In genomic region chr10:124116771-124117510, GRCh38 we compare ENCODE assay signal across 25 cellular contexts. TPM values are rescaled to one million over a fixed set of nuclear protein-coding genes. Genes with fewer than 3 reads are reported as not detected.
A peak's percentile ranks its signal among the peaks of the same experiment; 100 is the strongest.
DNase-seq lines count a peak whose midpoint lies in the region; ATAC-seq, FAIRE-seq and TF ChIP-seq lines count a peak whose summit lies in the region.
"Had no signal": no experiment of that assay in that cellular context is flagged by ENCODE, and none has a peak within 500 bp of the region (broad histone marks: within the 10 kb centered on the region; RNA-seq: fewer than 3 reads in every experiment).

No MANE protein-coding gene starts in this region.

- no peak overlapping the region for H3K4me3 ChIP-seq in K562
- no peak overlapping the region for H3K4me3 ChIP-seq in neuronal stem cell (ENCODE audit: low read length in 2 of 2)
- H3K4me3 ChIP-seq: colonic mucosa, lower lobe of right lung, mucosa of descending colon had no signal

- no peak overlapping the region for H2BK12ac ChIP-seq in neuronal stem cell (ENCODE audit: low read length)

- BruUV-seq in K562 (replicated peaks; lab: Mats Ljungman, UMichigan): no TSS peak

- H3K79me1 ChIP-seq in neuronal stem cell (ENCODE audit: low read depth, low read length): no peaks in the 10 kb centered on the region

- ATAC-seq in K562: peak; percentile 58
- ATAC-seq: activated CD8-positive, alpha-beta memory T cell treated with anti-CD3 and anti-CD28 coated beads, Interleukin-2, amount 10 ng/mL, durations not matched to agents 7 days and 5 days; lower lobe of right lung; mucosa of descending colon; sciatic nerve had no signal

- H3K9me1 ChIP-seq in K562 (ENCODE audit: control insufficient read depth, insufficient read depth, low read length): no peaks in the 10 kb centered on the region

- CTCF ChIA-PET in K562 (lab: Yijun Ruan, JAX; ENCODE audit: low intra/inter-chr PET ratio): no interaction called here

- H3K9me3 ChIP-seq in K562 (replicated peaks; ENCODE audit: control insufficient read depth, insufficient read depth, low read depth, low read length) (no peaks in the 10 kb centered on the region), neuronal stem cell (replicated peaks in 1 of 2; ENCODE audit: control insufficient read depth in 2 of 2, insufficient read depth in 1 of 2, low read depth in 1 of 2, low read length in 2 of 2) (no peaks in the 10 kb centered on the region)
- H3K9me3 ChIP-seq: colonic mucosa, lower lobe of right lung, mucosa of descending colon had no signal

- H2AK5ac ChIP-seq in neuronal stem cell (ENCODE audit: low read depth, low read length): peak overlapping the region; percentile 29

- no peak overlapping the region for H3K4ac ChIP-seq in neuronal stem cell (ENCODE audit: low read length)

- no peak for TF ChIP-seq RAD21 in K562 (CRISPR knock-in tag; conservative IDR thresholded peaks at IDR 0.05 in 1 of 2, IDR thresholded peaks at IDR 0.05 in 1 of 2)

- in situ Hi-C loops in K562 (cut with MboI): no loop called here

- H3K4me1 ChIP-seq in K562 (replicated peaks in 1 of 2; ENCODE audit: control insufficient read depth in 2 of 2, insufficient read depth in 2 of 2, low read length in 2 of 2) (no peaks in the 10 kb centered on the region; a peak in 1 of 5 replicates), neuronal stem cell (ENCODE audit: control insufficient read depth in 2 of 2, insufficient read depth in 1 of 2, low read depth in 1 of 2, low read length in 2 of 2) (peaks cover 0 to 5% of the 10 kb centered on the region in 2 donors)
- H3K4me1 ChIP-seq: colonic mucosa had no signal

- H4K20me1 ChIP-seq in K562 (replicated peaks; ENCODE audit: control insufficient read depth, insufficient read depth, low read length): no peaks in the 10 kb centered on the region

- H3K18ac ChIP-seq in neuronal stem cell (ENCODE audit: low read length): peak overlapping the region; percentile 72

- H2BK120ac ChIP-seq in neuronal stem cell (ENCODE audit: low read depth, low read length): peak overlapping the region; percentile 61

- POLR2A ChIA-PET in K562 (lab: Yijun Ruan, JAX): no interaction called here

- no peak for FAIRE-seq in K562 (lab: Jason Lieb, UNC)
- FAIRE-seq: bronchial epithelial cell, GM12892, H54 had no signal

- no peak for TF ChIP-seq POLR2A in K562 (conservative IDR thresholded peaks at IDR 0.05)

- no peak overlapping the region for H4K91ac ChIP-seq in neuronal stem cell (ENCODE audit: low read depth, low read length, poor library complexity)

- no peak for TF ChIP-seq CTCF in K562 (IDR thresholded peaks at IDR 0.05 in 2 of 3, conservative IDR thresholded peaks at IDR 0.05 in 1 of 3; ENCODE audit: insufficient read depth in 2 of 3, low read depth in 1 of 3, low read length in 3 of 3)

- H3K4me2 ChIP-seq in K562 (ENCODE audit: insufficient read depth, low read length) (no peak overlapping the region), neuronal stem cell (ENCODE audit: insufficient read depth, low read length, poor library complexity, severe bottlenecking) (no peak overlapping the region)

- TF ChIP-seq EP300 in K562 (IDR thresholded peaks at IDR 0.05; ENCODE audit: low read length): no peak

- H3K27me3 ChIP-seq in K562 (ENCODE audit: control insufficient read depth in 2 of 2, insufficient read depth in 2 of 2, low read length in 2 of 2): peaks cover 0 to 6% of the 10 kb centered on the region in 2 experiments; a peak in 2 of 5 replicates
- H3K27me3 ChIP-seq in neuronal stem cell (ENCODE audit: control insufficient read depth in 3 of 3, insufficient read depth in 3 of 3, low read depth in 1 of 3, low read length in 3 of 3): peaks cover 0 to 5% (median 0%) of the 10 kb centered on the region in 3 experiments
- H3K27me3 ChIP-seq: colonic mucosa had no signal

- H2BK5ac ChIP-seq in neuronal stem cell (ENCODE audit: low read length): no peak overlapping the region

- no peak overlapping the region for H3K23ac ChIP-seq in neuronal stem cell (ENCODE audit: low read depth, low read length, poor library complexity)

- peak; percentile 18 for DNase-seq in NCI-H510A treated with DMSO at 0.1 percent for 48 hours (lab: John Stamatoyannopoulos, UW)
- no peak for DNase-seq in NCI-H510A (lab: John Stamatoyannopoulos, UW)
- DNase-seq in DMS153 (lab: John Stamatoyannopoulos, UW): peak; percentile 47
- peak in 1 of 4 experiments; percentile 10 for DNase-seq in K562 (ENCODE audit: extremely low read depth in 1 of 4, low spot score in 3 of 4)
- no peak for DNase-seq in neuronal stem cell (ENCODE audit: low spot score)
- no peak for DNase-seq in ureter (ENCODE audit: low spot score)
- DNase-seq in activated T-cell treated with anti-CD3 and anti-CD28 coated beads for 4 hours: no peak
- no peak for DNase-seq in stimulated activated CD4-positive, alpha-beta T cell treated with anti-CD3 and anti-CD28 coated beads, Interleukin-15, amount 100 ng/mL, for 24 hours
- DNase-seq: activated CD4-positive, alpha-beta T cell treated with anti-CD3 and anti-CD28 coated beads, Interleukin-2, amount 10 ng/mL, durations not matched to agents 7 days and 5 days; activated CD8-positive, alpha-beta memory T cell treated with anti-CD3 and anti-CD28 coated beads, Interleukin-2, amount 10 ng/mL, durations not matched to agents 7 days and 5 days; C1 segment of cervical spinal cord; Calu3; colonic mucosa; endodermal cell; islet precursor cell; lower lobe of right lung; mucosa of descending colon; NCI-H1048; NCI-H526 treated with DMSO at 0.1 percent for 48 hours; T-helper 9 cell had no signal

- 6% methylated on average over 9 of the region's 12 CpGs for WGBS in K562 (ENCODE audit: insufficient coverage, low coverage, missing lambda C conversion rate)
- WGBS in neuronal stem cell (ENCODE audit: extremely low coverage in 2 of 2, insufficient read length in 2 of 2, insufficient replicate concordance in 1 of 2), 2 donors: no CpG with 5 or more reads among the region's 12 CpGs

- no peak overlapping the region for H3K9ac ChIP-seq in K562 (ENCODE audit: insufficient read depth in 1 of 2, low read depth in 2 of 2, low read length in 2 of 2)
- no peak overlapping the region for H3K9ac ChIP-seq in neuronal stem cell (ENCODE audit: low read depth, low read length, poor library complexity)

- H2AFZ ChIP-seq in K562 (ENCODE audit: low read depth, low read length) (no peak overlapping the region), neuronal stem cell (ENCODE audit: low read length) (no peak overlapping the region)

- H3K14ac ChIP-seq in neuronal stem cell (ENCODE audit: low read length): peak overlapping the region; percentile 17

- H2BK15ac ChIP-seq in neuronal stem cell (ENCODE audit: low read length): peak overlapping the region; percentile 50

- H4K8ac ChIP-seq in neuronal stem cell (ENCODE audit: low read depth, low read length): peak overlapping the region; percentile 27

- H3K79me2 ChIP-seq in K562 (ENCODE audit: control insufficient read depth, insufficient read depth, low read length): no peaks in the 10 kb centered on the region

- H3K36me3 ChIP-seq in K562 (ENCODE audit: control insufficient read depth, insufficient read depth, low read length) (no peaks in the 10 kb centered on the region), neuronal stem cell (replicated peaks in 1 of 2; ENCODE audit: control insufficient read depth in 2 of 2, insufficient read depth in 2 of 2, low read length in 2 of 2) (no peaks in the 10 kb centered on the region)
- H3K36me3 ChIP-seq: colonic mucosa, lower lobe of right lung had no signal

- no peak overlapping the region for H3K27ac ChIP-seq in K562 (ENCODE audit: extremely low read depth, low read depth, low read length)
- no peak overlapping the region for H3K27ac ChIP-seq in neuronal stem cell (replicated peaks; ENCODE audit: low read length)
- H3K27ac ChIP-seq: colonic mucosa, lower lobe of right lung, RWPE1 had no signal

- intact Hi-C loops in K562 (cut with micrococcal nuclease): no loop called here

TF ChIP-seq in K562, 482 proteins besides CTCF, POLR2A, EP300 and RAD21:
- TF ChIP-seq NFIC (IDR thresholded peaks at IDR 0.05): peak; percentile 69
- no peak for TF ChIP-seq SRSF1 (IDR thresholded peaks at IDR 0.05; ENCODE audit: low read depth, low read length)
- peak; percentile 28; the same call in 1 of the 2 replicates for TF ChIP-seq CTBP1 (IDR thresholded peaks at IDR 0.05; ENCODE audit: borderline replicate concordance)
- TF ChIP-seq SOX6 (IDR thresholded peaks at IDR 0.05): peak; percentile 49; the same call in 1 of the 2 replicates
TF ChIP-seq in K562: peak in this region for 3.

RNA-seq across cellular contexts. Expression of gene CHST15, which starts 23.5 kb away (rescaled TPM):
- total RNA-seq in K562 (2011; cell fraction: chromatin; rRNA removed; ENCODE audit: low replicate concordance): 0.11 and 0.35 TPM in 2 replicates
- 1.1 TPM in 1 of 2 replicates, not detected in the other for total RNA-seq in K562 (2011; cell fraction: nucleolus; rRNA removed)
- 0.15 TPM in 1 of 2 replicates, not detected in the other for total RNA-seq in K562 (2011; cell fraction: nucleoplasm; rRNA removed)
- total RNA-seq in K562 (2014; rRNA removed): 0.04 and 0.09 TPM in 2 replicates
- total RNA-seq in K562 (2014; rRNA removed; fragmentation: Illumina TruSeq; extraction: Trizol): 0.15 TPM in 1 of 2 replicates, not detected in the other
- 0.04 TPM in 2 replicates for total RNA-seq in K562 (2015; rRNA removed; fragmentation: Illumina TruSeq; extraction: Trizol)
- total RNA-seq in K562 (2021): 0.13 and 0.16 TPM in 2 replicates
- 0.07 TPM in 1 of 2 replicates, not detected in the other for polyA plus RNA-seq in K562 (2011; rRNA removed)
- polyA plus RNA-seq in K562 (2011; cell fraction: cytosol; rRNA removed): 0.03 and 0.12 TPM in 2 replicates
- 0.04 and 0.18 TPM in 2 replicates for polyA plus RNA-seq in K562 (2011; cell fraction: nucleus; rRNA removed)
- 0.19 and 0.25 TPM in 2 replicates for polyA plus RNA-seq in K562 (2012)
- 0.09 and 0.11 TPM in 2 replicates for polyA plus RNA-seq in K562 (2014; fragmentation: Illumina TruSeq; extraction: Trizol)
- polyA plus RNA-seq in K562 (2014; fragmentation: Nextera tagmentation; extraction: Ambion mirVana): under 1 TPM; 0.07 to 0.08 TPM
- 0.04 and 0.23 TPM in 2 replicates for polyA plus RNA-seq in K562 (2014; rRNA removed)
- 0.04 TPM in 1 of 2 replicates, not detected in the other for polyA minus RNA-seq in K562 (2011; rRNA and poly(A)+ RNA removed)
- 0.27 TPM in 1 of 2 replicates, not detected in the other for polyA minus RNA-seq in K562 (2011; cell fraction: cytosol; rRNA and poly(A)+ RNA removed)
- 0.13 TPM in 1 of 2 replicates, not detected in the other for polyA minus RNA-seq in K562 (2011; cell fraction: nucleus; rRNA and poly(A)+ RNA removed)
- polyA plus RNA-seq in neuronal stem cell (2013, experiment 1 of 2): 0.42 TPM
- polyA plus RNA-seq in neuronal stem cell (2013, experiment 2 of 2): 0.43 TPM
- 15.7 TPM for total RNA-seq in ureter
- total RNA-seq: activated CD4-positive, alpha-beta T cell treated with anti-CD3 and anti-CD28 coated beads, Interleukin-2, amount 10 ng/mL, durations not matched to agents 7 days and 5 days had no signal

Comparison
In these comparisons a context has a peak if more than half of its experiments do, and no peak if none do; other contexts are left out.
1. DNase-seq: peak in NCI-H510A treated with DMSO at 0.1 percent for 48 hours (single experiment) and DMS153 (single experiment); none in NCI-H510A (single experiment), neuronal stem cell (single experiment), ureter (single experiment), activated T-cell treated with anti-CD3 and anti-CD28 coated beads for 4 hours (single experiment) and stimulated activated CD4-positive, alpha-beta T cell treated with anti-CD3 and anti-CD28 coated beads, Interleukin-15, amount 100 ng/mL, for 24 hours (single experiment).